In genomic region chr5:109409844-109410388, GRCh38 we compare ENCODE assay signal across 1 cellular context.
A peak's percentile ranks its signal among the peaks of the same experiment; 100 is the strongest.
TF ChIP-seq lines count a peak whose summit lies in the region.

TSS of gene PJA2 (minus strand) at chr5:109409974. CDS start at chr5:109383433, 26,541 bp downstream.

TF ChIP-seq in GM12878, 131 proteins besides CTCF, POLR2A, EP300 and RAD21 (continued from another document):
- TF ChIP-seq NR2C2 (IDR thresholded peaks at IDR 0.05; ENCODE audit: borderline replicate concordance, control insufficient read depth, insufficient read length, low read depth) (no peak), PRDM15 (CRISPR knock-in tag; IDR thresholded peaks at IDR 0.05) (no peak), MTA3 (IDR thresholded peaks at IDR 0.05; ENCODE audit: borderline replicate concordance, low read length) (no peak), ATF7 (IDR thresholded peaks at IDR 0.05; ENCODE audit: low read depth) (no peak), CHD2 (IDR thresholded peaks at IDR 0.05; ENCODE audit: borderline replicate concordance, low read depth, low read length) (peak; percentile 90), YY1 (IDR thresholded peaks at IDR 0.05; ENCODE audit: low read depth, low read length) (0 out of 2 replicates have a peak, but pooled peaks have one; percentile 46), POLR2AphosphoS2 (IDR thresholded peaks at IDR 0.05; ENCODE audit: low read depth, low read length) (no peak), RELA (IDR thresholded peaks at IDR 0.05; ENCODE audit: borderline replicate concordance, partially characterized antibody) (no peak), KAT2A (conservative IDR thresholded peaks at IDR 0.05; ENCODE audit: control insufficient read depth, low read depth, low read length) (no peak), GABPA (IDR thresholded peaks at IDR 0.05; ENCODE audit: low read depth) (0 out of 2 replicates have a peak, but pooled peaks have one; percentile 22), NBN (IDR thresholded peaks at IDR 0.05) (no peak), ZNF217 (IDR thresholded peaks at IDR 0.05) (no peak), ZNF622 (IDR thresholded peaks at IDR 0.05) (no peak), MYB (IDR thresholded peaks at IDR 0.05; ENCODE audit: borderline replicate concordance, low read depth, low read length) (no peak), IRF4 (IDR thresholded peaks at IDR 0.05; ENCODE audit: low read depth, low read length) (no peak), RB1 (IDR thresholded peaks at IDR 0.05; ENCODE audit: borderline replicate concordance) (no peak), SPI1 (IDR thresholded peaks at IDR 0.05; ENCODE audit: borderline replicate concordance, insufficient read depth, low read depth, low read length) (no peak), TARDBP (IDR thresholded peaks at IDR 0.05; ENCODE audit: borderline replicate concordance) (no peak), ESRRA (IDR thresholded peaks at IDR 0.05; ENCODE audit: low read length) (no peak), ASH2L (IDR thresholded peaks at IDR 0.05; ENCODE audit: borderline replicate concordance, low read depth) (no peak), YBX1 (IDR thresholded peaks at IDR 0.05) (no peak), SUPT20H (IDR thresholded peaks at IDR 0.05; ENCODE audit: borderline replicate concordance, control insufficient read depth, low read depth, low read length) (no peak), NRF1 (conservative IDR thresholded peaks at IDR 0.05; ENCODE audit: low read depth, low read length) (no peak), CBX5 (IDR thresholded peaks at IDR 0.05; ENCODE audit: low read depth) (no peak)
TF ChIP-seq in GM12878: peak in this region for 25.
